11 cellular contexts compared by ENCODE assay signal in the genomic region with DNA sequence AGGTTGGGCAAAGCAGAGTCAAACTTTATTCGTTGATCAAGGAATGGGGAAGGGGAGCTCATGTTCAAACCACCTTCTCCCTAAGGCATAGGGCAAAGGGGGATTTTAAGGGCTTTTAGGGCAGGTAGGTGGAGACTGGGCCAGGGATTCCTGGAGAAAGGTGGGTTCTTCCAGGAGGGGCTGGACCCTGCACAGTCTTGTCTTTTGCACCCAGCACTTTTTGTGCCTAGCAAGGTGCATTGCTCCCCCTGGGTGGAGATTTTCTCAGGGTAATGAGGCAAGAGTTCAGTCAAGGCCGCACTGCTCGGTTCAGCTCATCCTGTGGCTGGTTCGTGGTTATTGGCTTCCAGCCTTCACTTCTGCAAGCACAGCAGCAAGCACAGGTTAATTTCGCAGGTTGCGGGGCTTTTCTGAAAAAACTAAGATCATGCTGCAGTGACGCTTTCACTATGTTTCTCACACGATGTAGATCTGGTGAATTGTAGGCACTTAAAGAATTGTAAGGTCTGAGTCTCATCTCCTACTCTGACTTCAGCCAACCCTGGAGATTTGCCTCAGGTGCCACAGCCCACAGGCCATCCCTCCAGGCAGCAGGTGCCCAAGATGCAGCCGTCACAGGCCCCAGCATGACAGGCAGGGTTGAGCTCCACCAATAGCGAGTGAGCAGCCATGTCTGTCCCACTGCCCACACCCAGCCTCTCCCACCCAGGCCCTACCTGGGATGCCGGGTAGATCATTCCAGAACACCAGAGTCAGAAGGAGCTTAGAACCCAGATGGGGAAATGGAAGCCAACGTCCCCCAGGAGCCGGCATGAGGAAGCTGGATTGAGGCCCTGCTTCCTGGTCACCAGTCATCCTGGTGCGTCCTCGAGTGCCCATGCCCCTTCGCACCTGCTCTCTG. TPM values are rescaled to one million over a fixed set of nuclear protein-coding genes. Genes with fewer than 3 reads are reported as not detected.
DNase-seq lines count a peak whose midpoint lies in the region; ATAC-seq and TF ChIP-seq lines count a peak whose summit lies in the region.
"Had no signal": no experiment of that assay in that cellular context is flagged by ENCODE, and none has a peak within 500 bp of the region (broad histone marks: within the 10 kb centered on the region; RNA-seq: fewer than 3 reads in every experiment).

No MANE protein-coding gene starts in this region.

- DNase-seq in GM10248 (ENCODE audit: extremely low spot score) (peak; percentile 21), T-helper 1 cell (peak in 3 of 5 donors; percentile 39 to 81 (median 41)), sigmoid colon (peak; percentile 26), NCI-H2081 (lab: John Stamatoyannopoulos, UW) (no peak)
- DNase-seq in activated naive CD4-positive, alpha-beta T cell treated with anti-CD3 and anti-CD28 coated beads, Interleukin-2, amount 50 U/mL, for 72 hours (ENCODE audit: low spot score in 2 of 2): peak; percentile 41 to 76
- DNase-seq: foreskin melanocyte, T1000 had no signal

- no peaks in the 10 kb centered on the region for H3K36me3 ChIP-seq in sigmoid colon

- WGBS in sigmoid colon, 2 donors: 52 to 64% methylated on average over 16 of the region's 16 CpGs

- TF ChIP-seq EP300 in sigmoid colon (IDR thresholded peaks at IDR 0.05): no peak

- H3K9me3 ChIP-seq in sigmoid colon: no peaks in the 10 kb centered on the region

- H3K9me3 Mint-ChIP-seq in activated naive CD4-positive, alpha-beta T cell treated with anti-CD3 and anti-CD28 coated beads, Interleukin-2, amount 50 U/mL, for 72 hours: no peaks in the 10 kb centered on the region
- H3K9me3 Mint-ChIP-seq: brain had no signal

- POLR2A ChIA-PET in GM10248 (lab: Yijun Ruan, JAX): no interaction called here

- H3K27ac Mint-ChIP-seq in activated naive CD4-positive, alpha-beta T cell treated with anti-CD3 and anti-CD28 coated beads, Interleukin-2, amount 50 U/mL, for 72 hours: peak overlapping the region in 1 of 2 donors; percentile 95
- H3K27ac Mint-ChIP-seq: brain had no signal

- peak; percentile 41 to 56 for ATAC-seq in activated naive CD4-positive, alpha-beta T cell treated with anti-CD3 and anti-CD28 coated beads, Interleukin-2, amount 50 U/mL, for 72 hours
- ATAC-seq in HG03045 (IDR thresholded peaks at IDR 0.05; ENCODE audit: unreplicated experiment): no peak
- no peak for ATAC-seq in GM21423 (IDR thresholded peaks at IDR 0.05; ENCODE audit: unreplicated experiment)
- ATAC-seq in GM18511 (IDR thresholded peaks at IDR 0.05; ENCODE audit: unreplicated experiment): no peak

- no peak overlapping the region for H3K4me3 ChIP-seq in sigmoid colon

- no peaks in the 10 kb centered on the region for H3K27me3 ChIP-seq in sigmoid colon

- no peak overlapping the region for H3K27ac ChIP-seq in sigmoid colon

- no peaks in the 10 kb centered on the region for H3K4me1 ChIP-seq in sigmoid colon

- H3K36me3 Mint-ChIP-seq in activated naive CD4-positive, alpha-beta T cell treated with anti-CD3 and anti-CD28 coated beads, Interleukin-2, amount 50 U/mL, for 72 hours: no peaks in the 10 kb centered on the region
- H3K36me3 Mint-ChIP-seq: brain had no signal

- TF ChIP-seq POLR2A in sigmoid colon (IDR thresholded peaks at IDR 0.05): no peak

- CTCF ChIA-PET in GM10248 (lab: Yijun Ruan, JAX): interaction anchor here (1.5 to 2.0 kb wide), 3 partner anchors 9 to 17 kb away, joined by 4 to 6 read pairs (median 4); no protein-coding TSS in a partner anchor

- intact Hi-C loops in sigmoid colon (cut with DNase I): loop anchor here (10.0 kb wide), 1 partner anchor 58 kb away; no protein-coding TSS in a partner anchor

- TF ChIP-seq CTCF in GM10248 (IDR thresholded peaks at IDR 0.05; ENCODE audit: control extremely low read depth, extremely low read depth, low read depth, missing control alignments) (no peak), sigmoid colon (IDR thresholded peaks at IDR 0.05) (no peak)

RNA-seq across cellular contexts. Expression of a gene that starts 37.1 kb away (rescaled TPM):
- total RNA-seq in activated naive CD4-positive, alpha-beta T cell treated with anti-CD3 and anti-CD28 coated beads, Interleukin-2, amount 50 U/mL, for 72 hours: not detected
- total RNA-seq in sigmoid colon: not detected
- not detected for polyA plus RNA-seq in sigmoid colon

RNA-seq across cellular contexts. Expression of a gene that starts 40.4 kb away (rescaled TPM):
- total RNA-seq in activated naive CD4-positive, alpha-beta T cell treated with anti-CD3 and anti-CD28 coated beads, Interleukin-2, amount 50 U/mL, for 72 hours: not detected
- total RNA-seq in sigmoid colon: not detected
- not detected for polyA plus RNA-seq in sigmoid colon

Comparison
In these comparisons a context has a peak if more than half of its experiments do, and no peak if none do; other contexts are left out.
1. DNase-seq: peak in GM10248 (single experiment), T-helper 1 cell (3 of 5), activated naive CD4-positive, alpha-beta T cell treated with anti-CD3 and anti-CD28 coated beads, Interleukin-2, amount 50 U/mL, for 72 hours (2 of 2) and sigmoid colon (single experiment); none in NCI-H2081 (0 of 2).
2. ATAC-seq: peak in activated naive CD4-positive, alpha-beta T cell treated with anti-CD3 and anti-CD28 coated beads, Interleukin-2, amount 50 U/mL, for 72 hours (2 of 2); none in HG03045 (single experiment), GM21423 (single experiment) and GM18511 (single experiment).